24 cellular contexts compared by ENCODE assay signal in genomic region chr3:124606180-124606579, GRCh38.
DNase-seq lines count a peak whose midpoint lies in the region; ATAC-seq and TF ChIP-seq lines count a peak whose summit lies in the region.
"Had no signal": no experiment of that assay in that cellular context is flagged by ENCODE, and none has a peak within 500 bp of the region (broad histone marks: within the 10 kb centered on the region; RNA-seq: fewer than 3 reads in every experiment).

No MANE protein-coding gene starts in this region.

- no peak for TF ChIP-seq CTCF in left lung (IDR thresholded peaks at IDR 0.05)
- TF ChIP-seq CTCF in mucosa of descending colon (IDR thresholded peaks at IDR 0.05), result no peak

- H3K4me3 ChIP-seq in adipocyte (ENCODE audit: low read length), result no peak overlapping the region
- no peak overlapping the region for H3K4me3 ChIP-seq in left lung
- H3K4me3 ChIP-seq in stomach smooth muscle (ENCODE audit: low read length in 2 of 2), result no peak overlapping the region
- H3K4me3 ChIP-seq in mucosa of descending colon, result no peak overlapping the region
- H3K4me3 ChIP-seq: BLaER1, breast epithelium, GM12878, tibial artery had no signal

- ATAC-seq in Right ventricle myocardium superior (ENCODE audit: poor library complexity), result peak; percentile 74
- peak; percentile 74 for ATAC-seq in left lung
- no peak for ATAC-seq in mucosa of descending colon
- ATAC-seq: activated CD8-positive, alpha-beta T cell treated with anti-CD3 and anti-CD28 coated beads for 36 hours; activated T-helper 17 cell treated with anti-CD3 and anti-CD28 coated beads, Interleukin-2, amount 50 U/mL, for 72 hours; GM12878; natural killer cell treated with Interleukin-12 subunit alpha and Interleukin-12 subunit beta and Interleukin-15 and Interleukin-18, amount 100 ng/mL, for 72 hours had no signal

- peaks cover 4% of the 10 kb centered on the region for H3K4me1 ChIP-seq in adipocyte (ENCODE audit: control insufficient read depth, insufficient read depth, low read length)
- no peaks in the 10 kb centered on the region for H3K4me1 ChIP-seq in left lung
- H3K4me1 ChIP-seq in stomach smooth muscle (ENCODE audit: control insufficient read depth, insufficient read depth, low read length), result peaks cover 21% of the 10 kb centered on the region
- peaks cover 20% of the 10 kb centered on the region for H3K4me1 ChIP-seq in mucosa of descending colon (ENCODE audit: low read depth)
- H3K4me1 ChIP-seq: BLaER1, breast epithelium, tibial artery had no signal

- no peaks in the 10 kb centered on the region for H3K36me3 ChIP-seq in adipocyte (ENCODE audit: control insufficient read depth, insufficient read depth, low read length, severe bottlenecking)
- H3K36me3 ChIP-seq in left lung, result no peaks in the 10 kb centered on the region
- no peaks in the 10 kb centered on the region for H3K36me3 ChIP-seq in stomach smooth muscle (ENCODE audit: control insufficient read depth in 2 of 2, insufficient read depth in 2 of 2, low read length in 2 of 2)
- no peaks in the 10 kb centered on the region for H3K36me3 ChIP-seq in mucosa of descending colon (ENCODE audit: low read depth)
- H3K36me3 ChIP-seq: BLaER1, breast epithelium, tibial artery had no signal

- H3K27me3 ChIP-seq in adipocyte (replicated peaks; ENCODE audit: control insufficient read depth, insufficient read depth, low read length), result no peaks in the 10 kb centered on the region
- H3K27me3 ChIP-seq in left lung, result no peaks in the 10 kb centered on the region
- H3K27me3 ChIP-seq in stomach smooth muscle (ENCODE audit: control insufficient read depth in 1 of 2, insufficient read depth in 2 of 2, low read length in 2 of 2), result no peaks in the 10 kb centered on the region
- H3K27me3 ChIP-seq: BLaER1, breast epithelium, tibial artery had no signal

- H3K27ac ChIP-seq in left lung (no peak overlapping the region), stomach smooth muscle (ENCODE audit: low read length) (peak overlapping the region; percentile 37)
- H3K27ac ChIP-seq: BLaER1, breast epithelium, epithelial cell of prostate, tibial artery had no signal

- intact Hi-C loops in Right ventricle myocardium superior (cut with DNase I) (no loop called here), left lung (cut with DNase I) (no loop called here), mucosa of descending colon (cut with DNase I, micrococcal nuclease) (no loop called here)

- peak; percentile 56 for DNase-seq in adipocyte (ENCODE audit: low read depth)
- DNase-seq in Right ventricle myocardium superior, result no peak
- DNase-seq in left lung, result no peak
- DNase-seq in SIG-M5 (lab: John Stamatoyannopoulos, UW), result no peak
- no peak for DNase-seq in GOT3 (lab: John Stamatoyannopoulos, UW)
- DNase-seq in mucosa of descending colon, result no peak
- DNase-seq: activated CD8-positive, alpha-beta T cell treated with anti-CD3 and anti-CD28 coated beads for 36 hours; activated naive CD4-positive, alpha-beta T cell treated with anti-CD3 and anti-CD28 coated beads, Interleukin-2, amount 10 ng/mL, durations not matched to agents 7 days and 5 days; DMS153; effector memory CD4-positive, alpha-beta T cell; glutamatergic neuron; H7; NCI-H1694 treated with DMSO at 0.1 percent for 48 hours; NCI-H524 treated with DMSO at 0.1 percent for 48 hours; SHP77 treated with DMSO at 0.1 percent for 48 hours; small intestine; tibial artery had no signal

- H3K9ac ChIP-seq in adipocyte (ENCODE audit: low read length) (no peak overlapping the region), stomach smooth muscle (ENCODE audit: low read length in 2 of 2) (no peak overlapping the region)
- H3K9ac ChIP-seq: BLaER1 had no signal

- no peaks in the 10 kb centered on the region for H3K9me3 ChIP-seq in adipocyte (ENCODE audit: control insufficient read depth, low read length)
- H3K9me3 ChIP-seq in left lung, result no peaks in the 10 kb centered on the region
- H3K9me3 ChIP-seq in stomach smooth muscle (ENCODE audit: control insufficient read depth in 2 of 2, low read length in 2 of 2), result no peaks in the 10 kb centered on the region
- no peaks in the 10 kb centered on the region for H3K9me3 ChIP-seq in mucosa of descending colon
- H3K9me3 ChIP-seq: BLaER1, breast epithelium, tibial artery had no signal
